ENCODE assay signal across 19 cellular contexts in genomic region chr18:73824684-73825083, GRCh38.
"Had no signal": no experiment of that assay in that cellular context is flagged by ENCODE, and none has a peak within 500 bp of the region (broad histone marks: within the 10 kb centered on the region; RNA-seq: fewer than 3 reads in every experiment).

No MANE protein-coding gene starts in this region.

- H3K4me3 Mint-ChIP-seq: activated B cell treated with CpG ODN at 0.5 μM for 24 hours; activated CD4-positive, alpha-beta T cell treated with anti-CD3 and anti-CD28 coated beads, Interleukin-2, amount 10 ng/mL, durations not matched to agents 7 days and 5 days; activated T-helper 17 cell treated with anti-CD3 and anti-CD28 coated beads, Interleukin-2, amount 50 U/mL, for 72 hours; nephron; T-helper 1 cell treated with Interleukin-12 subunit alpha and Interleukin-12 subunit beta and Interleukin-4 antibody, amounts not matched to agents 30 μg/mL and 1 μg/mL, for 36 hours; type B pancreatic cell had no signal

- H3K36me3 ChIP-seq: esophagus squamous epithelium, suprapubic skin had no signal

- H3K4me1 ChIP-seq: esophagus squamous epithelium, psoas muscle, suprapubic skin had no signal

- H3K27ac Mint-ChIP-seq: activated B cell treated with CpG ODN at 0.5 μM for 24 hours; activated CD4-positive, alpha-beta T cell treated with anti-CD3 and anti-CD28 coated beads, Interleukin-2, amount 10 ng/mL, durations not matched to agents 7 days and 5 days; activated T-helper 17 cell treated with anti-CD3 and anti-CD28 coated beads, Interleukin-2, amount 50 U/mL, for 72 hours; nephron; T-helper 1 cell treated with Interleukin-12 subunit alpha and Interleukin-12 subunit beta and Interleukin-4 antibody, amounts not matched to agents 30 μg/mL and 1 μg/mL, for 36 hours; type B pancreatic cell had no signal

- H3K9me3 Mint-ChIP-seq: activated B cell treated with CpG ODN at 0.5 μM for 24 hours; activated CD4-positive, alpha-beta T cell treated with anti-CD3 and anti-CD28 coated beads, Interleukin-2, amount 10 ng/mL, durations not matched to agents 7 days and 5 days; nephron; T-helper 1 cell treated with Interleukin-12 subunit alpha and Interleukin-12 subunit beta and Interleukin-4 antibody, amounts not matched to agents 30 μg/mL and 1 μg/mL, for 36 hours; type B pancreatic cell had no signal

- H3K4me3 ChIP-seq: esophagus squamous epithelium, hepatocyte, psoas muscle, suprapubic skin had no signal

- DNase-seq: activated B cell treated with CpG ODN at 0.5 μM for 24 hours; activated CD4-positive, alpha-beta T cell treated with anti-CD3 and anti-CD28 coated beads, Interleukin-2, amount 10 ng/mL, durations not matched to agents 7 days and 5 days; activated CD8-positive, alpha-beta memory T cell treated with anti-CD3 and anti-CD28 coated beads for 24 hours; activated naive CD4-positive, alpha-beta T cell treated with anti-CD3 and anti-CD28 coated beads, Interleukin-2, amount 50 U/mL, for 16 hours; esophagus squamous epithelium; left ventricle myocardium superior; mesendoderm; occipital lobe; psoas muscle; stimulated activated CD4-positive, alpha-beta T cell treated with anti-CD3 and anti-CD28 coated beads, Interleukin-12 subunit alpha, Interleukin-12 subunit beta, amount 100 ng/mL, for 4 hours; stimulated activated CD4-positive, alpha-beta T cell treated with anti-CD3 and anti-CD28 coated beads, Interleukin-4, amount 100 ng/mL, for 1 hour; stimulated activated CD8-positive, alpha-beta memory T cell treated with anti-CD3 and anti-CD28 coated beads, Interleukin-4, amount 100 ng/mL, for 48 hours; stimulated activated naive CD8-positive, alpha-beta T cell treated with anti-CD3 and anti-CD28 coated beads, Interleukin-15, Interleukin-2, amounts not matched to agents 100 U/mL and 50 U/mL, for 24 hours had no signal

- H3K9me3 ChIP-seq: esophagus squamous epithelium, psoas muscle, suprapubic skin had no signal

- H3K27me3 ChIP-seq: esophagus squamous epithelium, hepatocyte, suprapubic skin had no signal

- H3K4me1 Mint-ChIP-seq: activated B cell treated with CpG ODN at 0.5 μM for 24 hours; activated CD4-positive, alpha-beta T cell treated with anti-CD3 and anti-CD28 coated beads, Interleukin-2, amount 10 ng/mL, durations not matched to agents 7 days and 5 days; activated T-helper 17 cell treated with anti-CD3 and anti-CD28 coated beads, Interleukin-2, amount 50 U/mL, for 72 hours had no signal

- H3K36me3 Mint-ChIP-seq: type B pancreatic cell had no signal

- H3K27me3 Mint-ChIP-seq: activated B cell treated with CpG ODN at 0.5 μM for 24 hours; activated T-helper 17 cell treated with anti-CD3 and anti-CD28 coated beads, Interleukin-2, amount 50 U/mL, for 72 hours had no signal

- H3K27ac ChIP-seq: esophagus squamous epithelium, hepatocyte, psoas muscle, suprapubic skin had no signal
